ENCODE assay signal across 8 cellular contexts in genomic region chr9:137236238-137236935, GRCh38. TPM values are rescaled to one million over a fixed set of nuclear protein-coding genes. Genes with fewer than 3 reads are reported as not detected.
A peak's percentile ranks its signal among the peaks of the same experiment; 100 is the strongest.
DNase-seq lines count a peak whose midpoint lies in the region; ATAC-seq and TF ChIP-seq lines count a peak whose summit lies in the region.

No MANE protein-coding gene starts in this region.

- DNase-seq in CD14-positive monocyte (ENCODE audit: low spot score), result peak; percentile 88
- DNase-seq in HCEC 1CT, result peak; percentile 60
- DNase-seq in NCI-H345 (lab: John Stamatoyannopoulos, UW), result peak; percentile 91
- peak; percentile 83 to 88 (median 86) for DNase-seq in activated CD4-positive, CD25-positive, alpha-beta regulatory T cell (lab: John Stamatoyannopoulos, UW)
- DNase-seq in cardiac fibroblast (ENCODE audit: low read depth in 2 of 2), result peak; percentile 79 to 82
- DNase-seq in kidney tubule cell (ENCODE audit: low spot score), result peak; percentile 82
- DNase-seq in stimulated activated CD4-positive, alpha-beta T cell treated with anti-CD3 and anti-CD28 coated beads, Interleukin-1b, Interleukin-23, amount 100 ng/mL, for 24 hours (ENCODE audit: low read depth in 4 of 4, low spot score in 1 of 4), result peak; percentile 81 to 91 (median 88)

- intact Hi-C loops in CD14-positive monocyte (cut with micrococcal nuclease), result loop anchor here in 1 of 2 donors (5.0 kb wide), 2 partner anchors 49 to 114 kb away; partner anchors contain the start of genes ANAPC2 and SSNA1

- ATAC-seq in GM21381 (IDR thresholded peaks at IDR 0.05; ENCODE audit: unreplicated experiment), result no peak

- peaks cover 2 to 22% (median 8%) of the 10 kb centered on the region in 3 donors for H3K27me3 Mint-ChIP-seq in CD14-positive monocyte (ENCODE audit: low read depth in 3 of 3)

- H3K36me3 Mint-ChIP-seq in CD14-positive monocyte, result no peaks in the 10 kb centered on the region

- H3K27ac Mint-ChIP-seq in CD14-positive monocyte, result peak overlapping the region in 1 of 7 donors; percentile 50

- peaks cover 23% of the 10 kb centered on the region for H3K4me1 Mint-ChIP-seq in CD14-positive monocyte

- no peak overlapping the region for H3K4me3 ChIP-seq in cardiac fibroblast (replicated peaks in 1 of 2; ENCODE audit: low read depth in 2 of 2, low read length in 2 of 2)

- H3K4me3 Mint-ChIP-seq in CD14-positive monocyte, result no peak overlapping the region

- TF ChIP-seq CTCF in CD14-positive monocyte (IDR thresholded peaks at IDR 0.05) (peak; percentile 99), cardiac fibroblast (IDR thresholded peaks at IDR 0.05; ENCODE audit: low read depth, low read length) (peak; percentile 99)

- peaks cover 0 to 5% (median 0%) of the 10 kb centered on the region in 7 donors for H3K9me3 Mint-ChIP-seq in CD14-positive monocyte

RNA-seq across cellular contexts. Expression of gene TUBB4B, which starts 4.7 kb away (rescaled TPM):
- 10 to 100 TPM; 58.1 to 70.8 TPM for polyA plus RNA-seq in CD14-positive monocyte

RNA-seq across cellular contexts. Expression of gene SLC34A3, which starts 5.7 kb away (rescaled TPM):
- not detected for polyA plus RNA-seq in CD14-positive monocyte

RNA-seq across cellular contexts. Expression of gene RNF224, which starts 9.1 kb away (rescaled TPM):
- polyA plus RNA-seq in CD14-positive monocyte, result not detected

RNA-seq across cellular contexts. Expression of gene CYSRT1, which starts 11.4 kb away (rescaled TPM):
- not detected for polyA plus RNA-seq in CD14-positive monocyte

RNA-seq across cellular contexts. Expression of gene RNF208, which starts 14.3 kb away (rescaled TPM):
- not detected for polyA plus RNA-seq in CD14-positive monocyte
